ENCODE assay signal across 29 cellular contexts in the genomic region with DNA sequence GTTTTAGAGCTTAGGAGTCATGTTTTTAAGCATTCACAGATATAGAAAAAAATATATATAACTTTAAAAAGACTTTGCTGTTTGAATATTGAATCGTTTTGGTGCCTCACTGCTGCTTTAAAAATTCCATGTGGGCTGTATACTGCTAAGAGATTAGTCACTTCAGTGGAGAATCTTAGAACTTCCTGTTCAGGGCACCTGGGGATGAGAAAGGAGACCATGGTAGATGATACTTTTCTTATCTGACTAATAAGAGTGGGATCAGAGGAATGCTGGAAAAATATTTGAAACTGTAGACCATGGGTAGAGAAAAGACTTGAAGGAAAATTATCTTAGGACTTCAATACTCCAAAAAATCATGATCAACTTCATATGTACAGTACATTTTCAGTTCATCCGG.
DNase-seq lines count a peak whose midpoint lies in the region; ATAC-seq, FAIRE-seq and TF ChIP-seq lines count a peak whose summit lies in the region.
"Had no signal": no experiment of that assay in that cellular context is flagged by ENCODE, and none has a peak within 500 bp of the region (broad histone marks: within the 10 kb centered on the region; RNA-seq: fewer than 3 reads in every experiment).

No MANE protein-coding gene starts in this region.

- no peaks in the 10 kb centered on the region for H3K27me3 Mint-ChIP-seq in astrocyte (ENCODE audit: low read depth, unreplicated experiment)
- H3K27me3 Mint-ChIP-seq: CD4-positive, alpha-beta memory T cell had no signal

- H3K27me3 ChIP-seq in mammary epithelial cell (ENCODE audit: insufficient read depth, low read length), result no peaks in the 10 kb centered on the region
- no peaks in the 10 kb centered on the region for H3K27me3 ChIP-seq in breast epithelium
- no peaks in the 10 kb centered on the region for H3K27me3 ChIP-seq in astrocyte (ENCODE audit: insufficient read depth, low read length)
- no peaks in the 10 kb centered on the region for H3K27me3 ChIP-seq in foreskin keratinocyte
- H3K27me3 ChIP-seq: BLaER1 treated with 17β-estradiol and CSF1 and Interleukin-3, amounts not matched to agents 10 nM and 100 nM; SJSA1 had no signal

- H3K9ac ChIP-seq in mammary epithelial cell (ENCODE audit: insufficient read depth, low read length) (no peak overlapping the region), astrocyte (ENCODE audit: low read length) (no peak overlapping the region)
- H3K9ac ChIP-seq: BLaER1 treated with 17β-estradiol and CSF1 and Interleukin-3, amounts not matched to agents 10 nM and 100 nM had no signal

- no peaks in the 10 kb centered on the region for H3K36me3 Mint-ChIP-seq in astrocyte (ENCODE audit: low read depth, unreplicated experiment)
- H3K36me3 Mint-ChIP-seq: CD4-positive, alpha-beta memory T cell; IgD-negative memory B cell had no signal

- FAIRE-seq in astrocyte (lab: Jason Lieb, UNC), result no peak
- FAIRE-seq: G401.6, GM12892, GM18507 had no signal

- H3K36me3 ChIP-seq in mammary epithelial cell (ENCODE audit: insufficient read depth, low read length) (no peaks in the 10 kb centered on the region), breast epithelium (no peaks in the 10 kb centered on the region), astrocyte (ENCODE audit: insufficient read depth, low read length) (no peaks in the 10 kb centered on the region)
- H3K36me3 ChIP-seq: BLaER1 treated with 17β-estradiol and CSF1 and Interleukin-3, amounts not matched to agents 10 nM and 100 nM; HAP-1; SJSA1 had no signal

- dilution Hi-C loops in mammary epithelial cell (cut with HindIII; ENCODE audit: low sequenced_read_pairs), result no loop called here

- H3K4me1 ChIP-seq in mammary epithelial cell (ENCODE audit: insufficient read depth, low read length), result peaks cover 4% of the 10 kb centered on the region
- no peaks in the 10 kb centered on the region for H3K4me1 ChIP-seq in breast epithelium
- H3K4me1 ChIP-seq in astrocyte (ENCODE audit: insufficient read depth, low read length), result peaks cover 5% of the 10 kb centered on the region
- H3K4me1 ChIP-seq in foreskin keratinocyte, result peaks cover 12% of the 10 kb centered on the region
- H3K4me1 ChIP-seq: HAP-1, SJSA1 had no signal

- H3K4me3 Mint-ChIP-seq in astrocyte (ENCODE audit: unreplicated experiment), result no peak overlapping the region
- H3K4me3 Mint-ChIP-seq: CD4-positive, alpha-beta memory T cell; GM23338; IgD-negative memory B cell had no signal

- peak overlapping the region; percentile 36 for H2AFZ ChIP-seq in mammary epithelial cell (ENCODE audit: low read depth, low read length)
- no peak overlapping the region for H2AFZ ChIP-seq in astrocyte (ENCODE audit: low read depth, low read length)
- H2AFZ ChIP-seq: GM23338 had no signal

- TF ChIP-seq CTCF in mammary epithelial cell (conservative IDR thresholded peaks at IDR 0.05 in 1 of 2, IDR thresholded peaks at IDR 0.05 in 1 of 2; ENCODE audit: extremely low read depth in 1 of 2, insufficient read depth in 1 of 2, low read depth in 1 of 2, low read length in 2 of 2) (no peak), breast epithelium (IDR thresholded peaks at IDR 0.05) (no peak), astrocyte (IDR thresholded peaks at IDR 0.05; ENCODE audit: insufficient read depth, low read depth, low read length) (no peak), foreskin keratinocyte (conservative IDR thresholded peaks at IDR 0.05) (no peak)

- H3K4me3 ChIP-seq in mammary epithelial cell (replicated peaks in 1 of 3; ENCODE audit: insufficient read depth in 1 of 3, low read depth in 2 of 3, low read length in 3 of 3), result no peak overlapping the region
- H3K4me3 ChIP-seq in breast epithelium, result no peak overlapping the region
- H3K4me3 ChIP-seq in astrocyte (ENCODE audit: insufficient read depth, low read depth, low read length), result no peak overlapping the region
- H3K4me3 ChIP-seq: BLaER1 treated with 17β-estradiol and CSF1 and Interleukin-3, amounts not matched to agents 10 nM and 100 nM; GM23338; HAP-1; SJSA1 had no signal

- H3K9me3 ChIP-seq in mammary epithelial cell (replicated peaks; ENCODE audit: insufficient read depth, low read length) (no peaks in the 10 kb centered on the region), breast epithelium (no peaks in the 10 kb centered on the region), astrocyte (ENCODE audit: insufficient read depth, low read depth, low read length) (no peaks in the 10 kb centered on the region)
- H3K9me3 ChIP-seq: BLaER1 treated with 17β-estradiol and CSF1 and Interleukin-3, amounts not matched to agents 10 nM and 100 nM; HAP-1; SJSA1 had no signal

- no peak overlapping the region for H3K27ac Mint-ChIP-seq in astrocyte (ENCODE audit: unreplicated experiment)
- H3K27ac Mint-ChIP-seq: CD4-positive, alpha-beta memory T cell; GM23338; IgD-negative memory B cell had no signal

- in situ Hi-C loops in mammary epithelial cell (cut with MboI; ENCODE audit: low sequenced_read_pairs in 2 of 2), result no loop called here

- H3K79me2 ChIP-seq in mammary epithelial cell (ENCODE audit: insufficient read depth, low read length), result no peaks in the 10 kb centered on the region
- no peaks in the 10 kb centered on the region for H3K79me2 ChIP-seq in astrocyte (ENCODE audit: insufficient read depth, low read length)

- H3K9me3 Mint-ChIP-seq in astrocyte (ENCODE audit: unreplicated experiment), result no peaks in the 10 kb centered on the region
- H3K9me3 Mint-ChIP-seq: GM23338 had no signal

- H3K27ac ChIP-seq in mammary epithelial cell (ENCODE audit: insufficient read depth, low read depth, low read length) (no peak overlapping the region), breast epithelium (no peak overlapping the region), astrocyte (ENCODE audit: low read depth, low read length) (peak overlapping the region; percentile 36), foreskin keratinocyte (no peak overlapping the region)
- H3K27ac ChIP-seq: 22Rv1; BLaER1 treated with 17β-estradiol and CSF1 and Interleukin-3, amounts not matched to agents 10 nM and 100 nM; HL-60; SJSA1 had no signal

- H3K4me2 ChIP-seq in mammary epithelial cell (ENCODE audit: insufficient read depth, low read depth, low read length) (peak overlapping the region; percentile 12), astrocyte (ENCODE audit: low read length) (peak overlapping the region; percentile 49)
- H3K4me2 ChIP-seq: BLaER1 treated with 17β-estradiol and CSF1 and Interleukin-3, amounts not matched to agents 10 nM and 100 nM; GM23338 had no signal

- BruUV-seq in mammary epithelial cell (replicated peaks; lab: Mats Ljungman, UMichigan), result no TSS peak

- no peak for TF ChIP-seq POLR2A in breast epithelium (IDR thresholded peaks at IDR 0.05)

- H3K4me1 Mint-ChIP-seq in astrocyte (ENCODE audit: low read depth, unreplicated experiment), result peaks cover 15% of the 10 kb centered on the region
- H3K4me1 Mint-ChIP-seq: CD4-positive, alpha-beta memory T cell; IgD-negative memory B cell had no signal

- intact Hi-C loops in mammary epithelial cell (cut with micrococcal nuclease) (no loop called here), breast epithelium (cut with DNase I; ENCODE audit: low total_unique reads) (no loop called here)

- DNase-seq in mammary epithelial cell (peak; percentile 17), breast epithelium (ENCODE audit: low spot score in 2 of 2) (no peak), astrocyte (ENCODE audit: low read depth) (peak; percentile 36), foreskin keratinocyte (peak; percentile 15 to 41), SIG-M5 treated with dmso at 0.1 percent for 504 hours (lab: John Stamatoyannopoulos, UW; ENCODE audit: unreplicated experiment) (no peak), NCI-H2196 treated with DMSO at 0.1 percent for 48 hours (lab: John Stamatoyannopoulos, UW; ENCODE audit: unreplicated experiment) (no peak)
- no peak for DNase-seq in effector CD4-positive, alpha-beta T cell
- DNase-seq: ACHN; CD4-positive, alpha-beta memory T cell; DMS153; NCI-H1048; NCI-H1436; NCI-H187 treated with DMSO at 0.1 percent for 48 hours; NCI-H2107; NCI-H524; NCI-H774; NK-92 treated with Interleukin-12 subunit alpha and Interleukin-12 subunit beta, amount 100 ng/mL, for 24 hours had no signal

- peak; percentile 93 for ATAC-seq in foreskin keratinocyte
- ATAC-seq in activated CD4-positive, CD25-positive, alpha-beta regulatory T cell treated with anti-CD3 and anti-CD28 coated beads, Interleukin-2, amount 50 U/mL, for 24 hours, result no peak
- ATAC-seq: GM23338, Panc1 had no signal

- WGBS in mammary epithelial cell (ENCODE audit: low coverage, missing lambda C conversion rate), result 42% methylated on average over 2 of the region's 2 CpGs

- no peaks in the 10 kb centered on the region for H4K20me1 ChIP-seq in mammary epithelial cell (ENCODE audit: insufficient read depth, low read length)
- no peaks in the 10 kb centered on the region for H4K20me1 ChIP-seq in astrocyte (ENCODE audit: insufficient read depth, low read length)
- H4K20me1 ChIP-seq: BLaER1 treated with 17β-estradiol and CSF1 and Interleukin-3, amounts not matched to agents 10 nM and 100 nM had no signal

- CTCF ChIA-PET in mammary epithelial cell (lab: Charles Lee; ENCODE audit: low non-redundant PET), result no interaction called here

Comparison
In these comparisons a context has a peak if more than half of its experiments do, and no peak if none do; other contexts are left out.
1. DNase-seq: peak in mammary epithelial cell (single experiment), astrocyte (single experiment) and foreskin keratinocyte (2 of 2); none in breast epithelium (0 of 2), SIG-M5 treated with dmso at 0.1 percent for 504 hours (single experiment), effector CD4-positive, alpha-beta T cell (single experiment) and NCI-H2196 treated with DMSO at 0.1 percent for 48 hours (single experiment).